In genomic region chr3:102471001-102471400, GRCh38 we compare ENCODE assay signal across 13 cellular contexts. TPM values are rescaled to one million over a fixed set of nuclear protein-coding genes. Genes with fewer than 3 reads are reported as not detected.
DNase-seq lines count a peak whose midpoint lies in the region; ATAC-seq, FAIRE-seq and TF ChIP-seq lines count a peak whose summit lies in the region.
"Had no signal": no experiment of that assay in that cellular context is flagged by ENCODE, and none has a peak within 500 bp of the region (broad histone marks: within the 10 kb centered on the region; RNA-seq: fewer than 3 reads in every experiment).

No MANE protein-coding gene starts in this region.

- TF ChIP-seq RAD21 in A549 (conservative IDR thresholded peaks at IDR 0.05 in 1 of 2, IDR thresholded peaks at IDR 0.05 in 1 of 2), result no peak

- 74% methylated on average over 10 of the region's 10 CpGs for WGBS in A549 (ENCODE audit: missing lambda C conversion rate)

- H3K9me3 Mint-ChIP-seq in activated naive CD4-positive, alpha-beta T cell treated with anti-CD3 and anti-CD28 coated beads, Interleukin-2, amount 50 U/mL, for 72 hours, result no peaks in the 10 kb centered on the region

- no peaks in the 10 kb centered on the region for H3K9me3 ChIP-seq in A549

- TF ChIP-seq EP300 in A549 (IDR thresholded peaks at IDR 0.05), result no peak

- TF ChIP-seq CTCF in A549 (IDR thresholded peaks at IDR 0.05), result no peak
- TF ChIP-seq CTCF in fibroblast of pulmonary artery (IDR thresholded peaks at IDR 0.05; ENCODE audit: low read length, missing control alignments), result peak; percentile 7

- TF ChIP-seq POLR2A in A549 (IDR thresholded peaks at IDR 0.05; ENCODE audit: low read length), result no peak

- H3K4me3 ChIP-seq in A549 (no peak overlapping the region), fibroblast of pulmonary artery (replicated peaks; ENCODE audit: low read depth, low read length) (no peak overlapping the region)

- H3K4me1 ChIP-seq in A549, result no peaks in the 10 kb centered on the region

- H3K27ac ChIP-seq in A549, result no peak overlapping the region

- no peak for FAIRE-seq in A549 (lab: Jason Lieb, UNC)

- CTCF ChIA-PET in A549 (lab: Yijun Ruan, JAX), result no interaction called here

- no peak overlapping the region for H3K27ac Mint-ChIP-seq in activated naive CD4-positive, alpha-beta T cell treated with anti-CD3 and anti-CD28 coated beads, Interleukin-2, amount 50 U/mL, for 72 hours
- H3K27ac Mint-ChIP-seq: activated naive CD8-positive, alpha-beta T cell had no signal

- ATAC-seq in A549 (peak; percentile 24 to 52; a peak in 3 of 6 replicates), GM18502 (IDR thresholded peaks at IDR 0.05; ENCODE audit: poor library complexity, unreplicated experiment) (peak; percentile 59)
- ATAC-seq in activated naive CD4-positive, alpha-beta T cell treated with anti-CD3 and anti-CD28 coated beads, Interleukin-2, amount 50 U/mL, for 72 hours, result no peak

- no peaks in the 10 kb centered on the region for H3K36me3 Mint-ChIP-seq in activated naive CD4-positive, alpha-beta T cell treated with anti-CD3 and anti-CD28 coated beads, Interleukin-2, amount 50 U/mL, for 72 hours
- H3K36me3 Mint-ChIP-seq: activated naive CD8-positive, alpha-beta T cell had no signal

- POLR2A ChIA-PET in A549 (lab: Yijun Ruan, JAX), result no interaction called here

- H3K4me2 ChIP-seq in A549, result no peak overlapping the region

- DNase-seq in A549 (ENCODE audit: low read depth in 1 of 2, low spot score in 1 of 2) (no peak), NAMALWA (ENCODE audit: low spot score) (peak; percentile 31), fibroblast of pulmonary artery (ENCODE audit: low read depth) (no peak), NCI-H146 (lab: John Stamatoyannopoulos, UW) (no peak), HCEC 1CT (no peak), NCI-H146 treated with DMSO at 0.1 percent for 48 hours (lab: John Stamatoyannopoulos, UW; ENCODE audit: unreplicated experiment) (no peak)
- DNase-seq in activated naive CD4-positive, alpha-beta T cell treated with anti-CD3 and anti-CD28 coated beads, Interleukin-2, amount 50 U/mL, for 72 hours (ENCODE audit: low spot score in 2 of 2), result no peak
- DNase-seq: caudate nucleus, DND-41, midbrain had no signal

TF ChIP-seq in A549, 52 proteins besides CTCF, POLR2A, EP300 and RAD21:
- no peak for TF ChIP-seq TP53 (CRISPR knock-in tag; IDR thresholded peaks at IDR 0.05)
- no peak for TF ChIP-seq NR3C1 (IDR thresholded peaks at IDR 0.05)
- TF ChIP-seq EHF (CRISPR knock-in tag; IDR thresholded peaks at IDR 0.05), result no peak
- no peak for TF ChIP-seq KDM1A (IDR thresholded peaks at IDR 0.05; ENCODE audit: low read depth)
- no peak for TF ChIP-seq RNF2 (IDR thresholded peaks at IDR 0.05; ENCODE audit: borderline replicate concordance, low read depth)
- TF ChIP-seq BCL3 (IDR thresholded peaks at IDR 0.05), result no peak
- no peak for TF ChIP-seq HOXB5 (CRISPR knock-in tag; IDR thresholded peaks at IDR 0.05)
- TF ChIP-seq CBX8 (IDR thresholded peaks at IDR 0.05), result no peak
- TF ChIP-seq NFE2L2 (conservative IDR thresholded peaks at IDR 0.05; ENCODE audit: low read length), result no peak
- no peak for TF ChIP-seq MAFK (IDR thresholded peaks at IDR 0.05; ENCODE audit: partially characterized antibody)
- TF ChIP-seq TFCP2L1 (CRISPR knock-in tag; IDR thresholded peaks at IDR 0.05), result no peak

RNA-seq across cellular contexts. Expression of gene ZPLD1, which starts 36.2 kb away (rescaled TPM):
- 0.03 and 0.04 TPM in 2 replicates for polyA plus RNA-seq in A549 (2011; rRNA removed)
- not detected in 2 replicates for polyA plus RNA-seq in A549 (2012; cell fraction: cytosol; rRNA removed)
- not detected in 2 replicates for polyA plus RNA-seq in A549 (2012; cell fraction: nucleus; rRNA removed)
- polyA plus RNA-seq in A549 (2017; fragmentation: RNase III; extraction: RNeasy Plus Mini Kit Qiagen cat#74134 plus additional on column Dnase treatment), result 0.05 TPM in 1 of 3 replicates, not detected in the others
- polyA minus RNA-seq in A549 (2011; rRNA and poly(A)+ RNA removed), result not detected in 2 replicates
- not detected for total RNA-seq in activated naive CD4-positive, alpha-beta T cell treated with anti-CD3 and anti-CD28 coated beads, Interleukin-2, amount 50 U/mL, for 72 hours
- polyA plus RNA-seq: urinary bladder had no signal

Comparison
In these comparisons a context has a peak if more than half of its experiments do, and no peak if none do; other contexts are left out.
1. ATAC-seq: peak in A549 (2 of 2) and GM18502 (single experiment); none in activated naive CD4-positive, alpha-beta T cell treated with anti-CD3 and anti-CD28 coated beads, Interleukin-2, amount 50 U/mL, for 72 hours (0 of 2).